1 cellular context compared by ENCODE assay signal in genomic region chr2:158926478-158926948, GRCh38.
TF ChIP-seq lines count a peak whose summit lies in the region.

No MANE protein-coding gene starts in this region.

TF ChIP-seq in SK-N-SH treated with all-trans-retinoic acid at 6 μM for 48 hours, 23 proteins besides CTCF, POLR2A, EP300 and RAD21 (continued from another document):
- TF ChIP-seq TSHZ2 (CRISPR knock-in tag; IDR thresholded peaks at IDR 0.05): no peak
- no peak for TF ChIP-seq BACH2 (CRISPR knock-in tag; IDR thresholded peaks at IDR 0.05; ENCODE audit: borderline replicate concordance)
- no peak for TF ChIP-seq CSDC2 (CRISPR knock-in tag; IDR thresholded peaks at IDR 0.05)
- TF ChIP-seq SNAI2 (CRISPR knock-in tag; IDR thresholded peaks at IDR 0.05): no peak
- TF ChIP-seq ZFP30 (CRISPR knock-in tag; IDR thresholded peaks at IDR 0.05): no peak
